14 cellular contexts compared by ENCODE assay signal in the genomic region with DNA sequence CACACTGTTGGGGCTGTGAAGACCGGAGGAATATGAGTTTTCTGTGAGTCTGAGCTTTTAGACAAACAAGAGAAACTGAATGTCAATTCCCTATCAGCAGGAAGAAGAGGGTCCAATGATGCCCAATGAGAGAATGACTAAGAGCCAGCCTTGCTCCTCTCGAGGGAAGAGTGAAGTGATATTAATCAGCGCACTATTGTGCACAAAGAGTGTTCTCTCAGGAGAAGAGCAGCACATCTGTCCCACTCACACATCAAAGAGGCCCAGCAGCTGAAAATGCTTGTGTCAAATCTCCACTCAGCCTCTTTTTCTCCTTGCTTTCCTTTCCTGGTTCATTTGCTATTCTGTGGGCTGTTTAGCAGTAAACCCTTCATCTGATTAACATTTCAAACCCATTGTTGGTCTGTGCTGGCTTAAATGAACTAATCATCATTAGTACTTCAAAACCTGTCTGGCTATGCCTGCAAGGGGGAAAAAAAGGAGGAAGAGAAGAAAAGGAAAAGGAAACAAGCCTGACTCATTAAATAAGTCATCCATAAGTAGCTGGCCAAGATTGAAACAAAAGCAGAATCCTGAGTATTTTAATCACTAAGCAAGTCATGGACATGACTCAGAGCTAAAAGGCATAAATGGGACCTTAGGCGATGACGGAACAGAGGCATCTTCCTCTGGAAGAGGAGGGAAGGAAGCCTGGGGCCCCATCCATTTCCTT.
DNase-seq lines count a peak whose midpoint lies in the region; ATAC-seq and TF ChIP-seq lines count a peak whose summit lies in the region.
"Had no signal": no experiment of that assay in that cellular context is flagged by ENCODE, and none has a peak within 500 bp of the region (broad histone marks: within the 10 kb centered on the region; RNA-seq: fewer than 3 reads in every experiment).

No MANE protein-coding gene starts in this region.

- no peaks in the 10 kb centered on the region for H3K4me1 Mint-ChIP-seq in immature natural killer cell

- no peak overlapping the region for H4K8ac ChIP-seq in neuronal stem cell (ENCODE audit: low read depth, low read length)

- no peaks in the 10 kb centered on the region for H3K9me3 ChIP-seq in neuronal stem cell (replicated peaks in 1 of 2; ENCODE audit: control insufficient read depth in 2 of 2, insufficient read depth in 1 of 2, low read depth in 1 of 2, low read length in 2 of 2)
- H3K9me3 ChIP-seq: uterus had no signal

- DNase-seq in DMS79 (lab: John Stamatoyannopoulos, UW) (peak; percentile 51), NCI-H187 (lab: John Stamatoyannopoulos, UW) (peak; percentile 53 to 71), epithelial cell of proximal tubule (ENCODE audit: low read depth) (peak; percentile 88), neuronal stem cell (ENCODE audit: low spot score) (no peak), immature natural killer cell (no peak)
- DNase-seq: activated naive CD4-positive, alpha-beta T cell; effector CD8-positive, alpha-beta T cell; left colon; NCI-H2081 treated with DMSO at 0.1 percent for 48 hours; uterus had no signal

- peaks cover 0 to 4% (median 0%) of the 10 kb centered on the region in 3 donors for H3K27me3 Mint-ChIP-seq in immature natural killer cell (ENCODE audit: low read depth in 3 of 3)
- H3K27me3 Mint-ChIP-seq: progenitor cell of endocrine pancreas had no signal

- H3K14ac ChIP-seq in neuronal stem cell (ENCODE audit: low read length): no peak overlapping the region

- H2BK15ac ChIP-seq in neuronal stem cell (ENCODE audit: low read length): no peak overlapping the region

- H2BK5ac ChIP-seq in neuronal stem cell (ENCODE audit: low read length): no peak overlapping the region

- no peak overlapping the region for H3K18ac ChIP-seq in neuronal stem cell (ENCODE audit: low read length)

- no peaks in the 10 kb centered on the region for H3K36me3 Mint-ChIP-seq in immature natural killer cell

- no peaks in the 10 kb centered on the region for H3K79me1 ChIP-seq in neuronal stem cell (ENCODE audit: low read depth, low read length)

- H3K4me2 ChIP-seq in neuronal stem cell (ENCODE audit: insufficient read depth, low read length, poor library complexity, severe bottlenecking): no peak overlapping the region

- H2AK5ac ChIP-seq in neuronal stem cell (ENCODE audit: low read depth, low read length): no peak overlapping the region

- no peak overlapping the region for H2BK120ac ChIP-seq in neuronal stem cell (ENCODE audit: low read depth, low read length)

- peaks cover 5 to 8% of the 10 kb centered on the region in 2 donors for H3K4me1 ChIP-seq in neuronal stem cell (ENCODE audit: control insufficient read depth in 2 of 2, insufficient read depth in 1 of 2, low read depth in 1 of 2, low read length in 2 of 2)
- H3K4me1 ChIP-seq: uterus had no signal

- H3K9me3 Mint-ChIP-seq in immature natural killer cell: peaks cover 2 to 25% (median 10%) of the 10 kb centered on the region in 6 donors

- H3K27me3 ChIP-seq in neuronal stem cell (ENCODE audit: control insufficient read depth in 3 of 3, insufficient read depth in 3 of 3, low read depth in 1 of 3, low read length in 3 of 3): no peaks in the 10 kb centered on the region
- H3K27me3 ChIP-seq: uterus had no signal

- H3K4ac ChIP-seq in neuronal stem cell (ENCODE audit: low read length): no peak overlapping the region

- no peak overlapping the region for H3K27ac Mint-ChIP-seq in immature natural killer cell
- H3K27ac Mint-ChIP-seq: progenitor cell of endocrine pancreas had no signal

- no peak overlapping the region for H4K91ac ChIP-seq in neuronal stem cell (ENCODE audit: low read depth, low read length, poor library complexity)

- H3K4me3 ChIP-seq in epithelial cell of proximal tubule (ENCODE audit: low read depth, low read length) (no peak overlapping the region), neuronal stem cell (ENCODE audit: low read length in 2 of 2) (no peak overlapping the region)
- H3K4me3 ChIP-seq: uterus had no signal

- no peak overlapping the region for H3K4me3 Mint-ChIP-seq in immature natural killer cell

- peak overlapping the region; percentile 35 for H2AFZ ChIP-seq in neuronal stem cell (ENCODE audit: low read length)

- H2BK12ac ChIP-seq in neuronal stem cell (ENCODE audit: low read length): no peak overlapping the region

- no peak for ATAC-seq in HG03159 (IDR thresholded peaks at IDR 0.05; ENCODE audit: unreplicated experiment)
- ATAC-seq in HG03196 (IDR thresholded peaks at IDR 0.05; ENCODE audit: unreplicated experiment): no peak
- ATAC-seq in GM21723 (IDR thresholded peaks at IDR 0.05; ENCODE audit: unreplicated experiment): no peak
- ATAC-seq: left colon had no signal

- no CpG with 5 or more reads among the region's 5 CpGs for WGBS in neuronal stem cell (ENCODE audit: extremely low coverage in 2 of 2, insufficient read length in 2 of 2, insufficient replicate concordance in 1 of 2), 2 donors

- H3K9ac ChIP-seq in neuronal stem cell (ENCODE audit: low read depth, low read length, poor library complexity): no peak overlapping the region

- no peak for TF ChIP-seq CTCF in epithelial cell of proximal tubule (conservative IDR thresholded peaks at IDR 0.05; ENCODE audit: low read depth, low read length)

- H3K27ac ChIP-seq in neuronal stem cell (replicated peaks; ENCODE audit: low read length): peak overlapping the region; percentile 26
- H3K27ac ChIP-seq: uterus had no signal

- H3K23ac ChIP-seq in neuronal stem cell (ENCODE audit: low read depth, low read length, poor library complexity): no peak overlapping the region

- no peaks in the 10 kb centered on the region for H3K36me3 ChIP-seq in neuronal stem cell (replicated peaks in 1 of 2; ENCODE audit: control insufficient read depth in 2 of 2, insufficient read depth in 2 of 2, low read length in 2 of 2)
- H3K36me3 ChIP-seq: uterus had no signal

Comparison
In these comparisons a context has a peak if more than half of its experiments do, and no peak if none do; other contexts are left out.
1. DNase-seq: peak in DMS79 (single experiment), NCI-H187 (2 of 2) and epithelial cell of proximal tubule (single experiment); none in neuronal stem cell (single experiment) and immature natural killer cell (0 of 3).